Comparison of ENCODE assay signal across 27 cellular contexts in genomic region chr12:106508966-106509365, GRCh38.
"Had no signal": no experiment of that assay in that cellular context is flagged by ENCODE, and none has a peak within 500 bp of the region (broad histone marks: within the 10 kb centered on the region; RNA-seq: fewer than 3 reads in every experiment).

No MANE protein-coding gene starts in this region.

- H3K4me3 Mint-ChIP-seq: immature natural killer cell; mesothelial cell of epicardium; naive B cell; natural killer cell; nephron progenitor cell; neural progenitor cell; stimulated activated naive B cell treated with anti-CD40 and anti-IgM and Interleukin-4, amounts not matched to agents 10 μg/mL and 1 μg/mL and 100 μg/mL, for 72 hours had no signal

- H3K4me2 ChIP-seq: neural progenitor cell, smooth muscle cell had no signal

- H3K27me3 ChIP-seq: neural progenitor cell, neutrophil, right lobe of liver, stomach, testis, thyroid gland, transverse colon, upper lobe of left lung, vagina had no signal

- H3K9me3 ChIP-seq: neutrophil, psoas muscle, right lobe of liver, testis, thyroid gland, transverse colon, upper lobe of left lung, vagina had no signal

- DNase-seq: hypothalamus; immature natural killer cell; islet precursor cell; left ventricle myocardium inferior; mesendoderm; naive B cell; natural killer cell; nephron progenitor cell; occipital lobe; psoas muscle; right lobe of liver; stimulated activated CD4-positive, alpha-beta T cell treated with anti-CD3 and anti-CD28 coated beads, Interleukin-1b, Interleukin-23, amount 100 ng/mL, for 48 hours; stimulated activated CD4-positive, alpha-beta T cell treated with anti-CD3 and anti-CD28 coated beads, Interleukin-2, amount 100 ng/mL, for 48 hours; stimulated activated naive B cell treated with anti-CD40 and anti-IgM and Interleukin-4, amounts not matched to agents 10 μg/mL and 1 μg/mL and 100 μg/mL, for 72 hours; stimulated activated naive CD8-positive, alpha-beta T cell treated with anti-CD3 and anti-CD28 coated beads, Interleukin-15, Interleukin-2, amounts not matched to agents 100 U/mL and 50 U/mL, for 24 hours; stomach; testis; thyroid gland; transverse colon; upper lobe of left lung had no signal

- H3K79me2 ChIP-seq: parathyroid adenoma had no signal

- H3K9me3 Mint-ChIP-seq: immature natural killer cell, mesothelial cell of epicardium, nephron progenitor cell, neural progenitor cell had no signal

- H3K27ac Mint-ChIP-seq: immature natural killer cell; mesothelial cell of epicardium; naive B cell; natural killer cell; nephron progenitor cell; neural progenitor cell; stimulated activated naive B cell treated with anti-CD40 and anti-IgM and Interleukin-4, amounts not matched to agents 10 μg/mL and 1 μg/mL and 100 μg/mL, for 72 hours had no signal

- H3K27me3 Mint-ChIP-seq: naive B cell; stimulated activated naive B cell treated with anti-CD40 and anti-IgM and Interleukin-4, amounts not matched to agents 10 μg/mL and 1 μg/mL and 100 μg/mL, for 72 hours had no signal

- H3K36me3 ChIP-seq: neural progenitor cell had no signal

- H3K9ac ChIP-seq: neural progenitor cell, parathyroid adenoma had no signal

- H3K4me3 ChIP-seq: left ventricle myocardium inferior, lung, neural progenitor cell, psoas muscle, right lobe of liver, smooth muscle cell, stomach, testis, thyroid gland, transverse colon, upper lobe of left lung, vagina had no signal

- H2AFZ ChIP-seq: neural progenitor cell, parathyroid adenoma had no signal

- H3K27ac ChIP-seq: left ventricle myocardium inferior, neural progenitor cell, neutrophil, parathyroid adenoma, psoas muscle, right lobe of liver, stomach, testis, thyroid gland, transverse colon, upper lobe of left lung, vagina had no signal

- H3K4me1 ChIP-seq: parathyroid adenoma, psoas muscle, right lobe of liver, stomach, testis, transverse colon, upper lobe of left lung, vagina had no signal

- H3K4me1 Mint-ChIP-seq: immature natural killer cell; mesothelial cell of epicardium; naive B cell; natural killer cell; stimulated activated naive B cell treated with anti-CD40 and anti-IgM and Interleukin-4, amounts not matched to agents 10 μg/mL and 1 μg/mL and 100 μg/mL, for 72 hours had no signal
